In the genomic region with DNA sequence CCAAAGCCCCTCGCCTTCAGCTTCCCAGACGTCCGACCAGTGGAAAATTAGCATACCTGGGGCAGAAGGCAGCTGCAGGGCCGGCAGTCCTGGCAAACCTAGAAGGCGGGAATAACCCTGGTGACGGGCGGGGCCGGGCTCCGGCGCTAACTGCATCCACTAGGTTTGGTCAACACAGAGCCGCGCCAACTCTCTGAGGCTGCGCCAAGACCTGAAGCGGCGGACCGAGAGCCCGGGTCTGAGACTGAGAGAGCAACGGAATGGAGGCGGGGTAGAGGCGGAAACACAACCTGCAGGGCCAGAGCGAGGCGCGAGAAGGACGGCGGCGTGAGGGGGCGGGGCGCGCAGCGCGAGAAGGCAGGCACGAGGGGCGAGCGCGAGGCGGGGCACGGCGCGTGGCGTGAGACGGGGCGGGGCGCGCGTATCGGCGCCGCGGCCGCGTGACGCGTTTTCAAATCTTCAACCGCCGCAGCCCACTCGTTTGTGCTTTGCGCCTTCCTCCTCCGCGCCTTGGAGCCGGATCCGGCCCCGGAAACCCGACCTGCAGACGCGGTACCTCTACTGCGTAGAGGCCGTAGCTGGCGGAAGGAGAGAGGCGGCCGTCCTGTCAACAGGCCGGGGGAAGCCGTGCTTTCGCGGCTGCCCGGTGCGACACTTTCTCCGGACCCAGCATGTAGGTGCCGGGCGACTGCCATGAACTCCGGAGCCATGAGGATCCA, we compare ENCODE assay signal across 1 cellular context.
A peak's percentile ranks its signal among the peaks of the same experiment; 100 is the strongest.
TF ChIP-seq lines count a peak whose summit lies in the region.

A gene with protein sequence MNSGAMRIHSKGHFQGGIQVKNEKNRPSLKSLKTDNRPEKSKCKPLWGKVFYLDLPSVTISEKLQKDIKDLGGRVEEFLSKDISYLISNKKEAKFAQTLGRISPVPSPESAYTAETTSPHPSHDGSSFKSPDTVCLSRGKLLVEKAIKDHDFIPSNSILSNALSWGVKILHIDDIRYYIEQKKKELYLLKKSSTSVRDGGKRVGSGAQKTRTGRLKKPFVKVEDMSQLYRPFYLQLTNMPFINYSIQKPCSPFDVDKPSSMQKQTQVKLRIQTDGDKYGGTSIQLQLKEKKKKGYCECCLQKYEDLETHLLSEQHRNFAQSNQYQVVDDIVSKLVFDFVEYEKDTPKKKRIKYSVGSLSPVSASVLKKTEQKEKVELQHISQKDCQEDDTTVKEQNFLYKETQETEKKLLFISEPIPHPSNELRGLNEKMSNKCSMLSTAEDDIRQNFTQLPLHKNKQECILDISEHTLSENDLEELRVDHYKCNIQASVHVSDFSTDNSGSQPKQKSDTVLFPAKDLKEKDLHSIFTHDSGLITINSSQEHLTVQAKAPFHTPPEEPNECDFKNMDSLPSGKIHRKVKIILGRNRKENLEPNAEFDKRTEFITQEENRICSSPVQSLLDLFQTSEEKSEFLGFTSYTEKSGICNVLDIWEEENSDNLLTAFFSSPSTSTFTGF (plus strand): TSS at position 454 of the 719 bp plus-strand sequence. CDS start 240 bp downstream, at position 694.
A gene with protein sequence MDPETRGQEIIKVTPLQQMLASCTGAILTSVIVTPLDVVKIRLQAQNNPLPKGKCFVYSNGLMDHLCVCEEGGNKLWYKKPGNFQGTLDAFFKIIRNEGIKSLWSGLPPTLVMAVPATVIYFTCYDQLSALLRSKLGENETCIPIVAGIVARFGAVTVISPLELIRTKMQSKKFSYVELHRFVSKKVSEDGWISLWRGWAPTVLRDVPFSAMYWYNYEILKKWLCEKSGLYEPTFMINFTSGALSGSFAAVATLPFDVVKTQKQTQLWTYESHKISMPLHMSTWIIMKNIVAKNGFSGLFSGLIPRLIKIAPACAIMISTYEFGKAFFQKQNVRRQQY (minus strand): TSS at position 321 of the 719 bp plus-strand sequence. CDS start 17,633 bp downstream, outside the sequence.

TF ChIP-seq in SK-N-SH, 30 proteins besides CTCF, POLR2A, EP300 and RAD21 (continued from another document):
- TF ChIP-seq, protein P1, sequence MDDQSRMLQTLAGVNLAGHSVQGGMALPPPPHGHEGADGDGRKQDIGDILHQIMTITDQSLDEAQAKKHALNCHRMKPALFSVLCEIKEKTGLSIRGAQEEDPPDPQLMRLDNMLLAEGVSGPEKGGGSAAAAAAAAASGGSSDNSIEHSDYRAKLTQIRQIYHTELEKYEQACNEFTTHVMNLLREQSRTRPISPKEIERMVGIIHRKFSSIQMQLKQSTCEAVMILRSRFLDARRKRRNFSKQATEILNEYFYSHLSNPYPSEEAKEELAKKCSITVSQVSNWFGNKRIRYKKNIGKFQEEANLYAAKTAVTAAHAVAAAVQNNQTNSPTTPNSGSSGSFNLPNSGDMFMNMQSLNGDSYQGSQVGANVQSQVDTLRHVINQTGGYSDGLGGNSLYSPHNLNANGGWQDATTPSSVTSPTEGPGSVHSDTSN (IDR thresholded peaks at IDR 0.05), result no peak; the same call in 1 of the 2 replicates
- TF ChIP-seq SIN3A (IDR thresholded peaks at IDR 0.05; ENCODE audit: borderline replicate concordance, low read depth, low read length) (peak; percentile 96), TCF12 (IDR thresholded peaks at IDR 0.05) (peak; percentile 5; the same call in 1 of the 2 replicates), JUND (IDR thresholded peaks at IDR 0.05) (no peak), GATA2 (CRISPR knock-in tag; IDR thresholded peaks at IDR 0.05) (no peak), USF2 (IDR thresholded peaks at IDR 0.05; ENCODE audit: borderline replicate concordance, low read depth, low read length) (peak; percentile 62; the same call in 1 of the 2 replicates), NFIC (IDR thresholded peaks at IDR 0.05; ENCODE audit: borderline replicate concordance) (peak; percentile 10; the same call in 1 of the 2 replicates), POLR2AphosphoS5 (IDR thresholded peaks at IDR 0.05; ENCODE audit: low read depth, low read length) (peak; percentile 84), FOXJ3 (CRISPR knock-in tag; IDR thresholded peaks at IDR 0.05) (peak; percentile 84; the same call in 1 of the 2 replicates), FOSL2 (IDR thresholded peaks at IDR 0.05; ENCODE audit: borderline replicate concordance, low read depth) (no peak), TAF1 (IDR thresholded peaks at IDR 0.05; ENCODE audit: borderline replicate concordance, low read depth, low read length) (peak; percentile 68), MXI1 (IDR thresholded peaks at IDR 0.05; ENCODE audit: low read depth, low read length) (peak; percentile 96), GABPA (IDR thresholded peaks at IDR 0.05; ENCODE audit: low read depth) (peak; percentile 63), RFX5 (IDR thresholded peaks at IDR 0.05; ENCODE audit: low read length) (0 out of 2 replicates have a peak, but pooled peaks have one; percentile 40), TEAD4 (IDR thresholded peaks at IDR 0.05; ENCODE audit: borderline replicate concordance, insufficient read depth) (no peak), MEF2A (IDR thresholded peaks at IDR 0.05; ENCODE audit: borderline replicate concordance, low read depth) (no peak), IRF3 (IDR thresholded peaks at IDR 0.05; ENCODE audit: low read depth, low read length) (no peak), CHD2 (IDR thresholded peaks at IDR 0.05; ENCODE audit: low read length, partially characterized antibody) (peak; percentile 91), SMC3 (IDR thresholded peaks at IDR 0.05; ENCODE audit: low read depth, low read length) (no peak), NRF1 (IDR thresholded peaks at IDR 0.05; ENCODE audit: low read depth, low read length) (peak; percentile 66)
- TF ChIP-seq, protein P2, sequence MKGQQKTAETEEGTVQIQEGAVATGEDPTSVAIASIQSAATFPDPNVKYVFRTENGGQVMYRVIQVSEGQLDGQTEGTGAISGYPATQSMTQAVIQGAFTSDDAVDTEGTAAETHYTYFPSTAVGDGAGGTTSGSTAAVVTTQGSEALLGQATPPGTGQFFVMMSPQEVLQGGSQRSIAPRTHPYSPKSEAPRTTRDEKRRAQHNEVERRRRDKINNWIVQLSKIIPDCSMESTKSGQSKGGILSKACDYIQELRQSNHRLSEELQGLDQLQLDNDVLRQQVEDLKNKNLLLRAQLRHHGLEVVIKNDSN (IDR thresholded peaks at IDR 0.05; ENCODE audit: borderline replicate concordance, low read depth), result peak; percentile 84
